27 cellular contexts compared by ENCODE assay signal in genomic region chrX:24879679-24880078, GRCh38.
"Had no signal": no experiment of that assay in that cellular context is flagged by ENCODE, and none has a peak within 500 bp of the region (broad histone marks: within the 10 kb centered on the region; RNA-seq: fewer than 3 reads in every experiment).

No MANE protein-coding gene starts in this region.

- H3K9me3 Mint-ChIP-seq: activated CD4-positive, alpha-beta memory T cell treated with anti-CD3 and anti-CD28 coated beads, Interleukin-2, amount 10 ng/mL, durations not matched to agents 7 days and 5 days; activated CD4-positive, alpha-beta T cell treated with anti-CD3 and anti-CD28 coated beads, Interleukin-2, amount 10 ng/mL, durations not matched to agents 7 days and 5 days; activated naive CD4-positive, alpha-beta T cell treated with anti-CD3 and anti-CD28 coated beads for 36 hours; activated T-helper 17 cell treated with anti-CD3 and anti-CD28 coated beads, Interleukin-2, amount 50 U/mL, for 72 hours had no signal

- H3K4me1 Mint-ChIP-seq: activated CD4-positive, alpha-beta T cell treated with anti-CD3 and anti-CD28 coated beads, Interleukin-2, amount 10 ng/mL, durations not matched to agents 7 days and 5 days; activated T-helper 17 cell treated with anti-CD3 and anti-CD28 coated beads, Interleukin-2, amount 50 U/mL, for 72 hours had no signal

- H3K36me3 ChIP-seq: Peyer's patch, SJCRH30 had no signal

- H3K27ac Mint-ChIP-seq: activated CD4-positive, alpha-beta memory T cell treated with anti-CD3 and anti-CD28 coated beads, Interleukin-2, amount 10 ng/mL, durations not matched to agents 7 days and 5 days; activated CD4-positive, alpha-beta T cell treated with anti-CD3 and anti-CD28 coated beads, Interleukin-2, amount 10 ng/mL, durations not matched to agents 7 days and 5 days; activated naive CD4-positive, alpha-beta T cell treated with anti-CD3 and anti-CD28 coated beads for 36 hours; activated naive CD8-positive, alpha-beta T cell; activated T-helper 17 cell treated with anti-CD3 and anti-CD28 coated beads, Interleukin-2, amount 50 U/mL, for 72 hours; T-helper 17 cell had no signal

- H3K9me3 ChIP-seq: Peyer's patch, SJCRH30 had no signal

- H3K27ac ChIP-seq: Peyer's patch, RWPE1, SJCRH30, VCaP had no signal

- H3K4me3 Mint-ChIP-seq: activated CD4-positive, alpha-beta memory T cell treated with anti-CD3 and anti-CD28 coated beads, Interleukin-2, amount 10 ng/mL, durations not matched to agents 7 days and 5 days; activated CD4-positive, alpha-beta T cell treated with anti-CD3 and anti-CD28 coated beads, Interleukin-2, amount 10 ng/mL, durations not matched to agents 7 days and 5 days; activated naive CD4-positive, alpha-beta T cell treated with anti-CD3 and anti-CD28 coated beads for 36 hours; activated naive CD8-positive, alpha-beta T cell; activated T-helper 17 cell treated with anti-CD3 and anti-CD28 coated beads, Interleukin-2, amount 50 U/mL, for 72 hours; T-helper 17 cell had no signal

- H3K27me3 Mint-ChIP-seq: activated CD4-positive, alpha-beta memory T cell treated with anti-CD3 and anti-CD28 coated beads, Interleukin-2, amount 10 ng/mL, durations not matched to agents 7 days and 5 days; activated CD4-positive, alpha-beta T cell treated with anti-CD3 and anti-CD28 coated beads, Interleukin-2, amount 10 ng/mL, durations not matched to agents 7 days and 5 days; activated naive CD8-positive, alpha-beta T cell; activated T-helper 17 cell treated with anti-CD3 and anti-CD28 coated beads, Interleukin-2, amount 50 U/mL, for 72 hours; T-helper 17 cell had no signal

- H3K27me3 ChIP-seq: Peyer's patch, SJCRH30 had no signal

- DNase-seq: activated CD4-positive, alpha-beta memory T cell treated with anti-CD3 and anti-CD28 coated beads, Interleukin-2, amount 10 ng/mL, durations not matched to agents 7 days and 5 days; activated CD4-positive, alpha-beta T cell treated with anti-CD3 and anti-CD28 coated beads, Interleukin-2, amount 10 ng/mL, durations not matched to agents 7 days and 5 days; activated CD4-positive, CD25-positive, alpha-beta regulatory T cell; activated gamma-delta T cell; activated naive CD4-positive, alpha-beta T cell treated with anti-CD3 and anti-CD28 coated beads for 36 hours; activated T-cell treated with anti-CD3 and anti-CD28 coated beads for 4 hours; activated T-cell treated with anti-CD3 and anti-CD28 coated beads, Interleukin-2, amount 50 U/mL, for 48 hours; amygdala; Karpas-422; MM.1S; NCI-H1105; NCI-H1436; NCI-H1694 treated with DMSO at 0.1 percent for 48 hours; NCI-H2081; NCI-H446 treated with DMSO at 0.1 percent for 48 hours; NCI-H524 treated with DMSO at 0.1 percent for 48 hours; NCI-H82; OCI-M1; Peyer's patch; Right ventricle myocardium superior; SJCRH30; T-helper 17 cell; T-helper 9 cell had no signal

- H3K4me3 ChIP-seq: Peyer's patch, SJCRH30 had no signal

- H3K4me1 ChIP-seq: Peyer's patch, SJCRH30 had no signal
